In genomic region chrX:52979993-52980392, GRCh38 we compare ENCODE assay signal across 15 cellular contexts. TPM values are rescaled to one million over a fixed set of nuclear protein-coding genes. Genes with fewer than 3 reads are reported as not detected.
DNase-seq lines count a peak whose midpoint lies in the region; ATAC-seq lines count a peak whose summit lies in the region.
"Had no signal": no experiment of that assay in that cellular context is flagged by ENCODE, and none has a peak within 500 bp of the region (broad histone marks: within the 10 kb centered on the region; RNA-seq: fewer than 3 reads in every experiment).

No MANE protein-coding gene starts in this region.

- H3K9me3 ChIP-seq in HUES64 (ENCODE audit: insufficient read depth, low read depth, low read length), result no peaks in the 10 kb centered on the region

- H3K9ac ChIP-seq in HUES64 (ENCODE audit: low read depth, low read length), result no peak overlapping the region
- H3K9ac ChIP-seq: KMS-11 had no signal

- H3K27ac ChIP-seq in HUES64 (ENCODE audit: low read depth, low read length), result 0 out of 2 replicates have a peak overlapping the region, but pooled peaks have one; percentile 35
- H3K27ac ChIP-seq: KMS-11 had no signal

- 80% methylated on average over 4 of the region's 4 CpGs for WGBS in HUES64

- H3K36me3 ChIP-seq in HUES64 (ENCODE audit: insufficient read depth, low read length), result no peaks in the 10 kb centered on the region

- peak; percentile 20 for DNase-seq in EH (ENCODE audit: low read depth)
- peak; percentile 7 for DNase-seq in fibroblast of peridontal ligament (ENCODE audit: extremely low read depth)
- DNase-seq in renal cortical epithelial cell (ENCODE audit: low read depth), result peak; percentile 19
- no peak for DNase-seq in NCI-H774 (lab: John Stamatoyannopoulos, UW)
- DNase-seq in left lobe of liver (ENCODE audit: low spot score), result no peak
- DNase-seq in stimulated activated CD4-positive, alpha-beta T cell treated with anti-CD3 and anti-CD28 coated beads, Interleukin-1b, Interleukin-23, amount 100 ng/mL, for 48 hours, result no peak
- DNase-seq: activated CD4-positive, alpha-beta T cell treated with anti-CD3 and anti-CD28 coated beads for 48 hours; activated naive CD4-positive, alpha-beta T cell treated with Interleukin-2 at 50 U/mL for 16 hours; effector memory CD4-positive, alpha-beta T cell; NCI-H1417; stimulated activated naive B cell treated with anti-CD40 and anti-IgM and Interleukin-4, amounts not matched to agents 10 μg/mL and 1 μg/mL and 100 μg/mL, for 72 hours had no signal

- peaks cover 19% of the 10 kb centered on the region; the same call in 1 of the 2 replicates for H3K4me1 ChIP-seq in HUES64 (ENCODE audit: insufficient read depth, low read length)

- no peak overlapping the region; the same call in 1 of the 2 replicates for H3K4me3 ChIP-seq in HUES64 (ENCODE audit: low read length)
- H3K4me3 ChIP-seq: skin epidermis had no signal

- ATAC-seq in HG02840 (IDR thresholded peaks at IDR 0.05; ENCODE audit: low FRiP score, unreplicated experiment) (no peak), left lobe of liver (no peak)
- ATAC-seq: stimulated activated naive B cell treated with anti-CD40 and anti-IgM and Interleukin-4, amounts not matched to agents 10 μg/mL and 1 μg/mL and 100 μg/mL, for 72 hours had no signal

- no peaks in the 10 kb centered on the region for H3K27me3 ChIP-seq in HUES64 (ENCODE audit: insufficient read depth, low read length)

RNA-seq across cellular contexts. Expression of gene FAM156A, which starts 21.7 kb away (rescaled TPM):
- polyA plus RNA-seq in HUES64 (2013, experiment 1 of 2), result 6.6 TPM
- 7.0 TPM for polyA plus RNA-seq in HUES64 (2013, experiment 2 of 2)
- total RNA-seq in renal cortical epithelial cell, result 3.5 and 10.5 TPM in 2 replicates
- total RNA-seq in left lobe of liver, result 8.7 TPM

Comparison
In these comparisons a context has a peak if more than half of its experiments do, and no peak if none do; other contexts are left out.
1. DNase-seq: peak in EH (single experiment), fibroblast of peridontal ligament (single experiment) and renal cortical epithelial cell (single experiment); none in NCI-H774 (single experiment), left lobe of liver (single experiment) and stimulated activated CD4-positive, alpha-beta T cell treated with anti-CD3 and anti-CD28 coated beads, Interleukin-1b, Interleukin-23, amount 100 ng/mL, for 48 hours (single experiment).